8 cellular contexts compared by ENCODE assay signal in genomic region chr22:38203090-38203810, GRCh38. TPM values are rescaled to one million over a fixed set of nuclear protein-coding genes. Genes with fewer than 3 reads are reported as not detected.
DNase-seq lines count a peak whose midpoint lies in the region; ATAC-seq and TF ChIP-seq lines count a peak whose summit lies in the region.

No MANE protein-coding gene starts in this region.

- H4K91ac ChIP-seq in trophoblast cell (ENCODE audit: low read depth, low read length), result peak overlapping the region; percentile 33

- peak overlapping the region; percentile 33 for H2AFZ ChIP-seq in trophoblast cell (ENCODE audit: insufficient read depth, low read length, poor library complexity)

- peaks cover 17% of the 10 kb centered on the region for H3K79me1 ChIP-seq in trophoblast cell (ENCODE audit: low read length)

- H2BK120ac ChIP-seq in trophoblast cell (ENCODE audit: insufficient read depth, low read length, poor library complexity), result no peak overlapping the region

- H2AK5ac ChIP-seq in trophoblast cell (ENCODE audit: low read length), result no peak overlapping the region

- no peak overlapping the region for H4K12ac ChIP-seq in trophoblast cell (ENCODE audit: low read depth, low read length)

- WGBS in trophoblast cell (ENCODE audit: extremely low coverage, insufficient coverage, insufficient read length), result no CpG with 5 or more reads among the region's 19 CpGs

- H2BK5ac ChIP-seq in trophoblast cell (ENCODE audit: low read depth, low read length, poor library complexity), result no peak overlapping the region

- H3K14ac ChIP-seq in trophoblast cell (ENCODE audit: low read length), result peak overlapping the region; percentile 8

- peak overlapping the region; percentile 83 for H3K18ac ChIP-seq in trophoblast cell (ENCODE audit: low read length)

- H3K23ac ChIP-seq in trophoblast cell (ENCODE audit: low read length), result no peak overlapping the region

- no peaks in the 10 kb centered on the region for H3K27me3 ChIP-seq in trophoblast cell (ENCODE audit: insufficient read depth, low read length)

- H3K4me3 ChIP-seq in fibroblast of pulmonary artery (replicated peaks; ENCODE audit: low read depth, low read length), result peak overlapping the region; percentile 83
- H3K4me3 ChIP-seq in trophoblast cell (ENCODE audit: low read depth, low read length), result peak overlapping the region; percentile 88

- H3K79me2 ChIP-seq in trophoblast cell (ENCODE audit: control insufficient read depth, insufficient read depth, low read length, poor library complexity), result peaks cover 11% of the 10 kb centered on the region

- H3K9ac ChIP-seq in trophoblast cell (ENCODE audit: low read length), result peak overlapping the region; percentile 36

- peak overlapping the region; percentile 76 for H3K4ac ChIP-seq in trophoblast cell (ENCODE audit: low read depth, low read length)

- H3K9me3 ChIP-seq in trophoblast cell (ENCODE audit: insufficient read depth, low read depth, low read length), result no peaks in the 10 kb centered on the region

- no peak overlapping the region for H3K27ac ChIP-seq in trophoblast cell (ENCODE audit: low read depth, low read length)

- H2BK12ac ChIP-seq in trophoblast cell (ENCODE audit: low read length), result no peak overlapping the region

- ATAC-seq in HG03135 (IDR thresholded peaks at IDR 0.05; ENCODE audit: unreplicated experiment), result peak; percentile 10
- ATAC-seq in GM18517 (IDR thresholded peaks at IDR 0.05; ENCODE audit: unreplicated experiment), result no peak
- no peak for ATAC-seq in GM19023 (IDR thresholded peaks at IDR 0.05; ENCODE audit: unreplicated experiment)

- H3K4me1 ChIP-seq in trophoblast cell (ENCODE audit: control insufficient read depth in 1 of 2, insufficient read depth in 2 of 2, low read length in 2 of 2), result peaks cover 12% of the 10 kb centered on the region in 2 experiments

- DNase-seq in CD1c-positive myeloid dendritic cell (ENCODE audit: extremely low spot score), result peak; percentile 57
- peak; percentile 73 for DNase-seq in activated CD8-positive, alpha-beta memory T cell treated with anti-CD3 and anti-CD28 coated beads for 24 hours
- DNase-seq in fibroblast of pulmonary artery (ENCODE audit: low read depth), result peak; percentile 50
- DNase-seq in trophoblast cell, result peak in 1 of 2 donors; percentile 60
- DNase-seq in NCI-H1694 (lab: John Stamatoyannopoulos, UW), result no peak

- no peak for TF ChIP-seq CTCF in fibroblast of pulmonary artery (IDR thresholded peaks at IDR 0.05; ENCODE audit: low read length, missing control alignments)

- peak overlapping the region; percentile 96 for H3K4me2 ChIP-seq in trophoblast cell (ENCODE audit: low read length)

- H3K36me3 ChIP-seq in trophoblast cell (ENCODE audit: control insufficient read depth in 1 of 2, insufficient read depth in 2 of 2, low read length in 2 of 2), result peaks cover 0 to 7% of the 10 kb centered on the region in 2 experiments

- peak overlapping the region; percentile 33 for H4K8ac ChIP-seq in trophoblast cell (ENCODE audit: low read depth, low read length)

RNA-seq across cellular contexts. Expression of gene MAFF, which starts 1.5 kb away (rescaled TPM):
- 36.7 and 39.8 TPM in 2 replicates for polyA plus RNA-seq in trophoblast cell (2013)

RNA-seq across cellular contexts. Expression of gene PLA2G6, which starts 21.6 kb away (rescaled TPM):
- 5.6 and 7.2 TPM in 2 replicates for polyA plus RNA-seq in trophoblast cell (2013)
